Comparison of ENCODE assay signal across 15 cellular contexts in the genomic region with DNA sequence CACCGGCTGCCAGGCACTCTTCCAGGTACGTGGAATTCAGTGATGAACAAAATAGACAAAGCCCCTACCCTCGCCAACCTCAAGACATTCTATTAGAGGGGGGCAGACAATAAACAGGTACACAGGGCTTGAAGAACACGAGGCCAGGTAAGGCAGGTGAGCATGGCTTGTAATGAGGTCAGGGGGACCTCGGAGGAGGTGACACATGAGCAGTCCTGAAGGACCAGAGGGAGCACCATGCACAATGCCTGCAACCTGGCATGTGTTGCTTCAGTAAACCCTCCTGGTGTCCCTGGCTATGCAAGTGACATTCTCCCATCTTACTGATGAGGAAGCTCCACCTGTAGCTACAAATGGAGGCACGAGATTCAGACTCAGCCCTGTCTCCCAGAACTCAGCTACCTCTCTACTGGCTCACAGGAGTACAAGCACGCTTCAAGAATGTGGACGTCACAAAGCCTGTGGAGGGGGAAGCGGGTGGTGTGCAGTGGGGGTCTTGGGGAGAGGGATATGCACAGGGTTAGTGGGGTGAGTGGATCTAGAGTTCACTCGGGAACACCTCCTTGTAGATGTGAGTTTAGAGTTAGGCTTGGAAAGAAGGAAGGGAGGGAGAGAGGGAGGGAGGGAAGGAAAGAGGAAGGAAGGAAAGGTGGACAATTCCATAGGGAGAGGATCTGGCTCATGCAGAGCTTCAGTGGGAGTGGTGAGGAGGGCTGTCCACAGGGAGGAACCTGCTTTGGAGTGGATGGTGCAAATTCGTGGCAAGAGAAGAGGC. TPM values are rescaled to one million over a fixed set of nuclear protein-coding genes. Genes with fewer than 3 reads are reported as not detected.
DNase-seq lines count a peak whose midpoint lies in the region; ATAC-seq and TF ChIP-seq lines count a peak whose summit lies in the region.
"Had no signal": no experiment of that assay in that cellular context is flagged by ENCODE, and none has a peak within 500 bp of the region (broad histone marks: within the 10 kb centered on the region; RNA-seq: fewer than 3 reads in every experiment).

No MANE protein-coding gene starts in this region.

- intact Hi-C loops in CD4-positive, alpha-beta T cell (cut with DNase I, micrococcal nuclease): loop anchor here (2.0 to 10.0 kb wide), 3 partner anchors 162 to 238 kb away; no protein-coding TSS in a partner anchor
- intact Hi-C loops in activated CD8-positive, alpha-beta T cell treated with anti-CD3 and anti-CD28 coated beads for 36 hours (cut with micrococcal nuclease): loop anchor here (5.0 to 10.0 kb wide), 2 partner anchors 75 to 242 kb away; partner anchors contain the start of gene BRPF3
- intact Hi-C loops in naive thymus-derived CD4-positive, alpha-beta T cell (cut with micrococcal nuclease): loop anchor here (1.0 to 10.0 kb wide), 7 partner anchors 74 to 1730 kb away; partner anchors contain the start of genes BRPF3 (in 2 of the 2), NUDT3 (in 1 of the 2), SRPK1 (in 1 of the 2) and SRSF3 (in 1 of the 2)

- H4K20me1 ChIP-seq in BLaER1: no peaks in the 10 kb centered on the region
- no peaks in the 10 kb centered on the region for H4K20me1 ChIP-seq in MM.1S (ENCODE audit: insufficient read depth, low read length)

- H3K36me3 ChIP-seq in BLaER1: no peaks in the 10 kb centered on the region
- H3K36me3 ChIP-seq in naive thymus-derived CD4-positive, alpha-beta T cell (ENCODE audit: control insufficient read depth in 2 of 3, insufficient read depth in 3 of 3, low read length in 3 of 3): no peaks in the 10 kb centered on the region
- H3K36me3 ChIP-seq in MM.1S (replicated peaks; ENCODE audit: insufficient read depth, low read length): no peaks in the 10 kb centered on the region
- H3K36me3 ChIP-seq: Peyer's patch had no signal

- POLR2A ChIA-PET in CD4-positive, alpha-beta T cell (lab: Charles Lee): interaction anchor here (1.3 to 4.9 kb wide), 5 partner anchors 9 to 94 kb away, joined by 3 to 68 read pairs (median 50); partner anchors contain the start of genes MAPK13 and MAPK14
- POLR2A ChIA-PET in activated CD8-positive, alpha-beta T cell treated with anti-CD3 and anti-CD28 coated beads for 36 hours (lab: Charles Lee): interaction anchor here (0.8 to 4.3 kb wide), 6 partner anchors 9 to 477 kb away, joined by 3 to 42 read pairs (median 4); partner anchors contain the start of genes MAPK13 and MAPK14
- POLR2A ChIA-PET in naive thymus-derived CD4-positive, alpha-beta T cell (lab: Charles Lee): interaction anchor here (1.2 to 3.4 kb wide), 6 partner anchors 8 to 81 kb away, joined by 3 to 53 read pairs (median 6); partner anchors contain the start of gene MAPK13

- H3K79me2 ChIP-seq in MM.1S (ENCODE audit: low read length): no peaks in the 10 kb centered on the region

- DNase-seq in CD4-positive, alpha-beta T cell: no peak
- no peak for DNase-seq in activated CD8-positive, alpha-beta T cell treated with anti-CD3 and anti-CD28 coated beads for 36 hours
- peak in 1 of 9 donors; percentile 19 for DNase-seq in naive thymus-derived CD4-positive, alpha-beta T cell
- DNase-seq in MM.1S (no peak), COLO829 (ENCODE audit: low spot score) (no peak)
- DNase-seq: activated CD4-positive, CD25-positive, alpha-beta regulatory T cell; activated T-cell treated with anti-CD3 and anti-CD28 coated beads, Interleukin-2, amount 50 U/mL, for 1 hour; AML-193; central memory CD4-positive, alpha-beta T cell; effector CD8-positive, alpha-beta T cell; midbrain; NCI-H1048 had no signal

- peaks cover 4% of the 10 kb centered on the region; the same call in 1 of the 2 replicates for H3F3A ChIP-seq in MM.1S (ENCODE audit: insufficient read depth, low read length)

- H3K4me1 ChIP-seq in BLaER1: peaks cover 96% of the 10 kb centered on the region
- H3K4me1 ChIP-seq in naive thymus-derived CD4-positive, alpha-beta T cell (ENCODE audit: control insufficient read depth in 2 of 2, insufficient read depth in 2 of 2, low read length in 2 of 2): peaks cover 73 to 83% of the 10 kb centered on the region in 2 donors
- peaks cover 16% of the 10 kb centered on the region for H3K4me1 ChIP-seq in MM.1S (ENCODE audit: low read length)

- H3K36me3 Mint-ChIP-seq in CD4-positive, alpha-beta T cell (ENCODE audit: low read depth): no peaks in the 10 kb centered on the region
- H3K36me3 Mint-ChIP-seq in activated CD8-positive, alpha-beta T cell treated with anti-CD3 and anti-CD28 coated beads for 36 hours (ENCODE audit: low read depth): peaks cover 16% of the 10 kb centered on the region
- H3K36me3 Mint-ChIP-seq in naive thymus-derived CD4-positive, alpha-beta T cell: peaks cover 0 to 18% (median 6%) of the 10 kb centered on the region in 5 donors

- peak overlapping the region; percentile 97 for H3K27ac Mint-ChIP-seq in CD4-positive, alpha-beta T cell
- H3K27ac Mint-ChIP-seq in activated CD8-positive, alpha-beta T cell treated with anti-CD3 and anti-CD28 coated beads for 36 hours: peak overlapping the region; percentile 71
- H3K27ac Mint-ChIP-seq in naive thymus-derived CD4-positive, alpha-beta T cell: peak overlapping the region; percentile 94 to 100 (median 99)

- H3K9me3 ChIP-seq in BLaER1 (no peaks in the 10 kb centered on the region), MM.1S (replicated peaks; ENCODE audit: insufficient read depth, low read length) (no peaks in the 10 kb centered on the region)
- no peaks in the 10 kb centered on the region for H3K9me3 ChIP-seq in CD4-positive, alpha-beta T cell (ENCODE audit: control insufficient read depth, low read length)
- no peaks in the 10 kb centered on the region for H3K9me3 ChIP-seq in naive thymus-derived CD4-positive, alpha-beta T cell (ENCODE audit: control insufficient read depth in 2 of 3, low read length in 3 of 3)
- H3K9me3 ChIP-seq: Peyer's patch had no signal

- H3K4me3 ChIP-seq in BLaER1: no peak overlapping the region
- H3K4me3 ChIP-seq in naive thymus-derived CD4-positive, alpha-beta T cell (ENCODE audit: low read length): no peak overlapping the region
- no peak overlapping the region for H3K4me3 ChIP-seq in MM.1S (ENCODE audit: low read length)
- H3K4me3 ChIP-seq: Peyer's patch had no signal

- peak overlapping the region; percentile 16; the same call in 1 of the 2 replicates for H3K9ac ChIP-seq in BLaER1
- H3K9ac ChIP-seq in MM.1S (ENCODE audit: low read length): no peak overlapping the region

- no peak overlapping the region for H2AFZ ChIP-seq in MM.1S (ENCODE audit: low read length)

- H3K27ac ChIP-seq in BLaER1 (peak overlapping the region; percentile 84), MM.1S (ENCODE audit: low read length) (no peak overlapping the region)
- H3K27ac ChIP-seq in CD4-positive, alpha-beta T cell (ENCODE audit: low read depth, low read length): peak overlapping the region; percentile 93
- peak overlapping the region; percentile 90 for H3K27ac ChIP-seq in naive thymus-derived CD4-positive, alpha-beta T cell (ENCODE audit: low read depth, low read length)

- H3K27me3 ChIP-seq in BLaER1: no peaks in the 10 kb centered on the region
- no peaks in the 10 kb centered on the region for H3K27me3 ChIP-seq in CD4-positive, alpha-beta T cell (ENCODE audit: control insufficient read depth, insufficient read depth, low read length)
- H3K27me3 ChIP-seq in naive thymus-derived CD4-positive, alpha-beta T cell (ENCODE audit: control insufficient read depth in 2 of 2, insufficient read depth in 2 of 2, low read length in 2 of 2): no peaks in the 10 kb centered on the region
- no peaks in the 10 kb centered on the region for H3K27me3 ChIP-seq in MM.1S (replicated peaks; ENCODE audit: insufficient read depth, low read length)
- H3K27me3 ChIP-seq: Peyer's patch had no signal

- no peaks in the 10 kb centered on the region for H3K9me3 Mint-ChIP-seq in CD4-positive, alpha-beta T cell
- no peaks in the 10 kb centered on the region for H3K9me3 Mint-ChIP-seq in activated CD8-positive, alpha-beta T cell treated with anti-CD3 and anti-CD28 coated beads for 36 hours
- H3K9me3 Mint-ChIP-seq in naive thymus-derived CD4-positive, alpha-beta T cell: peaks cover 0 to 2% (median 0%) of the 10 kb centered on the region in 11 donors

- peak overlapping the region; percentile 98 for H3K4me2 ChIP-seq in BLaER1
- H3K4me2 ChIP-seq in MM.1S (ENCODE audit: low read depth, low read length): no peak overlapping the region

- CTCF ChIA-PET in CD4-positive, alpha-beta T cell (lab: Charles Lee): interaction anchor here (4.2 kb wide), 1 partner anchor 9 kb away, joined by 33 read pairs; the partner anchor contains the start of gene MAPK13
- CTCF ChIA-PET in activated CD8-positive, alpha-beta T cell treated with anti-CD3 and anti-CD28 coated beads for 36 hours (lab: Charles Lee): interaction anchor here (1.0 to 4.3 kb wide), 10 partner anchors 9 to 239 kb away, joined by 3 to 37 read pairs (median 6); partner anchors contain the start of genes MAPK13 and MAPK14
- CTCF ChIA-PET in naive thymus-derived CD4-positive, alpha-beta T cell (lab: Charles Lee): interaction anchor here (0.5 to 6.3 kb wide), 9 partner anchors 9 to 218 kb away, joined by 3 to 53 read pairs (median 4); partner anchors contain the start of gene MAPK14

- TF ChIP-seq CTCF in CD4-positive, alpha-beta T cell (IDR thresholded peaks at IDR 0.05): no peak
- no peak for TF ChIP-seq CTCF in activated CD8-positive, alpha-beta T cell treated with anti-CD3 and anti-CD28 coated beads for 36 hours (IDR thresholded peaks at IDR 0.05)
- TF ChIP-seq CTCF in MM.1S (IDR thresholded peaks at IDR 0.05; ENCODE audit: low read length): no peak

- ATAC-seq in CD4-positive, alpha-beta T cell (ENCODE audit: poor library complexity): no peak
- no peak for ATAC-seq in activated CD8-positive, alpha-beta T cell treated with anti-CD3 and anti-CD28 coated beads for 36 hours
- ATAC-seq in naive thymus-derived CD4-positive, alpha-beta T cell: no peak
- ATAC-seq in GM19455 (IDR thresholded peaks at IDR 0.05; ENCODE audit: unreplicated experiment): no peak

- H3K9me2 ChIP-seq in MM.1S (replicated peaks; ENCODE audit: insufficient read depth, low read length): no peaks in the 10 kb centered on the region

- H3K4me3 Mint-ChIP-seq in CD4-positive, alpha-beta T cell: no peak overlapping the region
- H3K4me3 Mint-ChIP-seq in activated CD8-positive, alpha-beta T cell treated with anti-CD3 and anti-CD28 coated beads for 36 hours: no peak overlapping the region
- H3K4me3 Mint-ChIP-seq in naive thymus-derived CD4-positive, alpha-beta T cell: peak overlapping the region in 7 of 10 donors; percentile 6 to 99 (median 44)

- no peaks in the 10 kb centered on the region for H3K27me3 Mint-ChIP-seq in CD4-positive, alpha-beta T cell
- no peaks in the 10 kb centered on the region for H3K27me3 Mint-ChIP-seq in activated CD8-positive, alpha-beta T cell treated with anti-CD3 and anti-CD28 coated beads for 36 hours
- no peaks in the 10 kb centered on the region for H3K27me3 Mint-ChIP-seq in naive thymus-derived CD4-positive, alpha-beta T cell

- H3K4me1 Mint-ChIP-seq in CD4-positive, alpha-beta T cell (ENCODE audit: low read depth): peaks cover 90% of the 10 kb centered on the region
- H3K4me1 Mint-ChIP-seq in activated CD8-positive, alpha-beta T cell treated with anti-CD3 and anti-CD28 coated beads for 36 hours (ENCODE audit: low read depth): peaks cover 86% of the 10 kb centered on the region
- H3K4me1 Mint-ChIP-seq in naive thymus-derived CD4-positive, alpha-beta T cell: peaks cover 70 to 98% (median 91%) of the 10 kb centered on the region in 7 donors

RNA-seq across cellular contexts. Expression of gene MAPK13, which starts 7.6 kb away (rescaled TPM):
- 10 to 100 TPM; 58.5 to 63.5 TPM for total RNA-seq in CD4-positive, alpha-beta T cell
- 10 to 100 TPM; 60.4 to 60.9 TPM for total RNA-seq in activated CD8-positive, alpha-beta T cell treated with anti-CD3 and anti-CD28 coated beads for 36 hours
- 10 to 100 TPM; 27.0 to 53.1 (median 33.7) TPM for total RNA-seq in naive thymus-derived CD4-positive, alpha-beta T cell
- 10 to 100 TPM; 34.2 to 51.4 TPM for polyA plus RNA-seq in naive thymus-derived CD4-positive, alpha-beta T cell

Comparison
In these comparisons a context has a peak if more than half of its experiments do, and no peak if none do; other contexts are left out.
1. H3K4me3 Mint-ChIP-seq: peak in naive thymus-derived CD4-positive, alpha-beta T cell (7 of 10); none in CD4-positive, alpha-beta T cell (single experiment) and activated CD8-positive, alpha-beta T cell treated with anti-CD3 and anti-CD28 coated beads for 36 hours (single experiment).
2. Peak in every context shown above with its lines, with median percentiles within 50 percentile points of each other: H3K27ac Mint-ChIP-seq.